22 cellular contexts compared by ENCODE assay signal in genomic region chr18:78766651-78767533, GRCh38.
DNase-seq lines count a peak whose midpoint lies in the region; ATAC-seq, FAIRE-seq and TF ChIP-seq lines count a peak whose summit lies in the region.
"Had no signal": no experiment of that assay in that cellular context is flagged by ENCODE, and none has a peak within 500 bp of the region (broad histone marks: within the 10 kb centered on the region; RNA-seq: fewer than 3 reads in every experiment).

No MANE protein-coding gene starts in this region.

- ATAC-seq in K562: no peak
- ATAC-seq: HepG2 had no signal

- no peak overlapping the region for H3K23ac ChIP-seq in mesenchymal stem cell (ENCODE audit: low read length in 2 of 2)

- no TSS peak for BruUV-seq in K562 (replicated peaks; lab: Mats Ljungman, UMichigan)

- FAIRE-seq in K562 (lab: Jason Lieb, UNC): no peak
- FAIRE-seq: A204.1, D721Med, G401.6, GM12892, HepG2, HTR-8/SVneo had no signal

- H3K4me2 ChIP-seq in K562 (ENCODE audit: insufficient read depth, low read length): no peak overlapping the region
- no peak overlapping the region for H3K4me2 ChIP-seq in mesenchymal stem cell (ENCODE audit: low read length, poor library complexity, severe bottlenecking)

- no peak for TF ChIP-seq EP300 in K562 (IDR thresholded peaks at IDR 0.05; ENCODE audit: low read length)

- no peak overlapping the region for H3K9ac ChIP-seq in K562 (ENCODE audit: insufficient read depth in 1 of 2, low read depth in 2 of 2, low read length in 2 of 2)
- H3K9ac ChIP-seq in mesenchymal stem cell (ENCODE audit: low read length): no peak overlapping the region

- no peaks in the 10 kb centered on the region for H3K36me3 Mint-ChIP-seq in nephron progenitor cell (ENCODE audit: low read depth)
- H3K36me3 Mint-ChIP-seq: CD4-positive, alpha-beta memory T cell had no signal

- H4K8ac ChIP-seq in mesenchymal stem cell (ENCODE audit: low read length): no peak overlapping the region

- H3K4me1 ChIP-seq in K562 (replicated peaks in 1 of 2; ENCODE audit: control insufficient read depth in 2 of 2, insufficient read depth in 2 of 2, low read length in 2 of 2) (no peaks in the 10 kb centered on the region), mesenchymal stem cell (ENCODE audit: control insufficient read depth, insufficient read depth, low read depth, low read length) (no peaks in the 10 kb centered on the region)
- H3K4me1 ChIP-seq: BE2C had no signal

- intact Hi-C loops in K562 (cut with micrococcal nuclease): no loop called here
- intact Hi-C loops in posterior vena cava (cut with DNase I): loop anchor here in 1 of 2 donors (5.0 kb wide), 1 partner anchor 1705 kb away; no protein-coding TSS in a partner anchor

- H3K4me3 ChIP-seq in K562: no peak overlapping the region
- H3K4me3 ChIP-seq in mesenchymal stem cell (ENCODE audit: insufficient read depth in 1 of 2, low read depth in 1 of 2, low read length in 2 of 2): no peak overlapping the region

- H3K36me3 ChIP-seq in K562 (ENCODE audit: control insufficient read depth, insufficient read depth, low read length) (no peaks in the 10 kb centered on the region), mesenchymal stem cell (ENCODE audit: control insufficient read depth in 1 of 2, insufficient read depth in 2 of 2, low read depth in 1 of 2, low read length in 2 of 2) (no peaks in the 10 kb centered on the region)
- H3K36me3 ChIP-seq: BE2C had no signal

- no peak for TF ChIP-seq CTCF in K562 (IDR thresholded peaks at IDR 0.05 in 2 of 3, conservative IDR thresholded peaks at IDR 0.05 in 1 of 3; ENCODE audit: insufficient read depth in 2 of 3, low read depth in 1 of 3, low read length in 3 of 3)
- no peak for TF ChIP-seq CTCF in nephron progenitor cell (IDR thresholded peaks at IDR 0.05)

- no peak overlapping the region for H3K14ac ChIP-seq in mesenchymal stem cell (ENCODE audit: low read length in 2 of 2)

- no peak overlapping the region for H2AK5ac ChIP-seq in mesenchymal stem cell (ENCODE audit: low read length, severe bottlenecking)

- peaks cover 8% of the 10 kb centered on the region for H3K9me3 Mint-ChIP-seq in nephron progenitor cell

- POLR2A ChIA-PET in K562 (lab: Yijun Ruan, JAX): no interaction called here

- H3K79me1 ChIP-seq in mesenchymal stem cell (replicated peaks; ENCODE audit: low read length, poor library complexity, severe bottlenecking): no peaks in the 10 kb centered on the region

- H2BK120ac ChIP-seq in mesenchymal stem cell (ENCODE audit: low read depth, low read length): no peak overlapping the region

- no peak overlapping the region for H2BK12ac ChIP-seq in mesenchymal stem cell (ENCODE audit: low read length in 2 of 2)

- CTCF ChIA-PET in K562 (lab: Yijun Ruan, JAX; ENCODE audit: low intra/inter-chr PET ratio): no interaction called here

- H3K27me3 ChIP-seq in K562 (ENCODE audit: control insufficient read depth in 2 of 2, insufficient read depth in 2 of 2, low read length in 2 of 2): peaks cover 5 to 43% of the 10 kb centered on the region in 2 experiments; a peak in 4 of 5 replicates
- no peaks in the 10 kb centered on the region for H3K27me3 ChIP-seq in mesenchymal stem cell (ENCODE audit: control insufficient read depth in 1 of 2, insufficient read depth in 1 of 2, low read length in 2 of 2)
- H3K27me3 ChIP-seq: BE2C had no signal

- in situ Hi-C loops in K562 (cut with MboI): no loop called here

- H3K9me1 ChIP-seq in K562 (ENCODE audit: control insufficient read depth, insufficient read depth, low read length): no peaks in the 10 kb centered on the region

- DNase-seq in K562 (ENCODE audit: extremely low read depth in 1 of 4, low spot score in 3 of 4) (no peak), ecto neural progenitor cell (ENCODE audit: low spot score) (peak; percentile 27), mesenteric fat pad (ENCODE audit: low spot score) (peak; percentile 64), posterior vena cava (ENCODE audit: low spot score) (peak; percentile 60), epidermal melanocyte (ENCODE audit: insufficient read length, low spot score) (no peak), COR-L47 (lab: John Stamatoyannopoulos, UW) (no peak), nephron progenitor cell (no peak), mesenchymal stem cell (no peak)
- DNase-seq: BE2C; CD4-positive, alpha-beta memory T cell; DMS153; DMS79 treated with DMSO at 0.1 percent for 48 hours; EL; HCEC 1CT; HFFc6 had no signal

- H3K4ac ChIP-seq in mesenchymal stem cell (ENCODE audit: low read depth in 1 of 2, low read length in 2 of 2): no peak overlapping the region

- peaks cover 32% of the 10 kb centered on the region for H3K4me1 Mint-ChIP-seq in nephron progenitor cell
- H3K4me1 Mint-ChIP-seq: CD4-positive, alpha-beta memory T cell had no signal

- H3K18ac ChIP-seq in mesenchymal stem cell (ENCODE audit: low read depth in 1 of 2, low read length in 2 of 2): no peak overlapping the region

- no peak overlapping the region for H3K27ac Mint-ChIP-seq in nephron progenitor cell
- H3K27ac Mint-ChIP-seq: CD4-positive, alpha-beta memory T cell; HFFc6 had no signal

- peaks cover 4% of the 10 kb centered on the region for H3K27me3 Mint-ChIP-seq in nephron progenitor cell (ENCODE audit: low read depth, poor library complexity)
- H3K27me3 Mint-ChIP-seq: CD4-positive, alpha-beta memory T cell had no signal

- H4K20me1 ChIP-seq in K562 (replicated peaks; ENCODE audit: control insufficient read depth, insufficient read depth, low read length): no peaks in the 10 kb centered on the region

- H2AFZ ChIP-seq in K562 (ENCODE audit: low read depth, low read length) (no peak overlapping the region), mesenchymal stem cell (ENCODE audit: low read depth, low read length) (no peak overlapping the region)

- TF ChIP-seq POLR2A in K562 (conservative IDR thresholded peaks at IDR 0.05): no peak

- no peak for TF ChIP-seq RAD21 in K562 (CRISPR knock-in tag; conservative IDR thresholded peaks at IDR 0.05 in 1 of 2, IDR thresholded peaks at IDR 0.05 in 1 of 2)

- H3K27ac ChIP-seq in K562 (ENCODE audit: extremely low read depth, low read depth, low read length) (no peak overlapping the region), mesenchymal stem cell (ENCODE audit: low read length, poor library complexity, severe bottlenecking) (no peak overlapping the region)
- H3K27ac ChIP-seq: C4-2B had no signal

- no peaks in the 10 kb centered on the region for H3K9me3 ChIP-seq in K562 (replicated peaks; ENCODE audit: control insufficient read depth, insufficient read depth, low read depth, low read length)
- H3K9me3 ChIP-seq in mesenchymal stem cell (ENCODE audit: control insufficient read depth, low read length): peaks cover 11% of the 10 kb centered on the region
- H3K9me3 ChIP-seq: BE2C had no signal

- 0% methylated on average over 23 of the region's 31 CpGs for whole genome bisulfite sequencing in K562 (ENCODE audit: insufficient coverage, low coverage, missing lambda C conversion rate)
- WGBS in mesenchymal stem cell: 77% methylated on average over 31 of the region's 31 CpGs

- H4K91ac ChIP-seq in mesenchymal stem cell (ENCODE audit: low read length): no peak overlapping the region

- no peak overlapping the region for H2BK5ac ChIP-seq in mesenchymal stem cell (ENCODE audit: low read depth, low read length, poor library complexity, severe bottlenecking)

- no peak overlapping the region for H3K4me3 Mint-ChIP-seq in nephron progenitor cell
- H3K4me3 Mint-ChIP-seq: CD4-positive, alpha-beta memory T cell; HFFc6 had no signal

- no peaks in the 10 kb centered on the region for H3K79me2 ChIP-seq in K562 (ENCODE audit: control insufficient read depth, insufficient read depth, low read length)

- no peak overlapping the region for H2BK15ac ChIP-seq in mesenchymal stem cell (ENCODE audit: low read depth, poor library complexity, severe bottlenecking)

TF ChIP-seq in K562, 482 proteins besides CTCF, POLR2A, EP300 and RAD21:
- TF ChIP-seq NR2C1 (IDR thresholded peaks at IDR 0.05): peak; percentile 63
- peak; percentile 64; the same call in 1 of the 2 replicates for TF ChIP-seq NR2C1 (tag; IDR thresholded peaks at IDR 0.05)
- no peak for TF ChIP-seq POLR2B (IDR thresholded peaks at IDR 0.05; ENCODE audit: low read depth, partially characterized antibody)
TF ChIP-seq in K562: peak in this region for 1.

Comparison
In these comparisons a context has a peak if more than half of its experiments do, and no peak if none do; other contexts are left out.
1. DNase-seq: peak in ecto neural progenitor cell (single experiment), mesenteric fat pad (single experiment) and posterior vena cava (single experiment); none in K562 (0 of 4), epidermal melanocyte (single experiment), COR-L47 (single experiment), nephron progenitor cell (single experiment) and mesenchymal stem cell (single experiment).